In the genomic region with DNA sequence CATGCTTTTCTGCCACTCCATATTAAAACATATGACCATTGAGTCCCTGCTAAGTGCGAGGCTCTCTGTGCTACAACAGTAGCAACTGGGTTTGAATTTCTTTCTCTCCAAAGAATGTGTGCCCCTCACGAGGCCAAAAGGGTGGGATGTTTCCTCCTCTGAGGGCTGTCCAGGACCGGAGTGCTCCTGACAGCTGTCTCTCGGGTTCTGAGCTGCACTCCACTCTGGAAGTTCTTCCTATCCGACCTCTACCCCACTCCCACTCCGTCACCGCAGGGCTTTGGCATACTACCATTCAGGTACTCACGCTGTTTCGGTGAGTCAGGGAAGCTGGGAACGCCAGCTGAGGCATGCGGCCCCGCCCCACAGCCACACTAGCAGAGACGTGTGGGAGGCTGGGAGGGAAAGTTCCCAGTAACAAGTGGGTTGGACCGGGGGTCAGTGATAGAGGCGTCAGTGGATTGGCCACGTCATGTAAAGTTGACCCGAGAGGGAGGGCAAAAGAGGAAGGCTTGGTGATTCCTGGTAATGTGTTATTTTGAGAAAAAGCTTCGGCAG, we compare ENCODE assay signal across 8 cellular contexts. TPM values are rescaled to one million over a fixed set of nuclear protein-coding genes. Genes with fewer than 3 reads are reported as not detected.
DNase-seq lines count a peak whose midpoint lies in the region; ATAC-seq and TF ChIP-seq lines count a peak whose summit lies in the region.

No MANE protein-coding gene starts in this region.

- intact Hi-C loops in heart right ventricle (cut with DNase I) = loop anchor here in 4 of 10 donors (2.0 to 5.0 kb wide), 4 partner anchors 32 to 48 kb away; partner anchors contain the start of genes KRTCAP2 (in 1 of the 4) and TRIM46 (in 1 of the 4)

- peak overlapping the region; percentile 54 for H3K4ac ChIP-seq in trophoblast cell (ENCODE audit: low read depth, low read length)

- peak overlapping the region; percentile 97 for H4K12ac ChIP-seq in trophoblast cell (ENCODE audit: low read depth, low read length)

- H3K9ac ChIP-seq in DND-41 (ENCODE audit: low read depth, low read length) (peak overlapping the region; percentile 83), trophoblast cell (ENCODE audit: low read length) (peak overlapping the region; percentile 75)

- H2AK5ac ChIP-seq in trophoblast cell (ENCODE audit: low read length) = peak overlapping the region; percentile 95

- H3K4me3 ChIP-seq in DND-41 (ENCODE audit: low read depth in 1 of 2, low read length in 2 of 2) = peak overlapping the region; percentile 81 to 90
- H3K4me3 ChIP-seq in SJCRH30 = peak overlapping the region; percentile 62
- H3K4me3 ChIP-seq in heart right ventricle = peak overlapping the region; percentile 29 to 76 (median 66)
- H3K4me3 ChIP-seq in trophoblast cell (ENCODE audit: low read depth, low read length) = no peak overlapping the region

- H3K4me1 ChIP-seq in DND-41 (ENCODE audit: insufficient read depth, low read length) (peaks cover 48% of the 10 kb centered on the region), SJCRH30 (peaks cover 2% of the 10 kb centered on the region; the same call in 1 of the 2 replicates), heart right ventricle (peaks cover 14 to 91% (median 79%) of the 10 kb centered on the region in 9 donors), trophoblast cell (ENCODE audit: control insufficient read depth in 1 of 2, insufficient read depth in 2 of 2, low read length in 2 of 2) (peaks cover 30 to 35% of the 10 kb centered on the region in 2 experiments)

- H3K27ac ChIP-seq in DND-41 (ENCODE audit: low read length) (peak overlapping the region; percentile 93), SJCRH30 (peak overlapping the region; percentile 59), adipose tissue (ENCODE audit: low read depth, low read length) (peak overlapping the region; percentile 90), heart right ventricle (peak overlapping the region; percentile 82 to 100 (median 98)), trophoblast cell (ENCODE audit: low read depth, low read length) (peak overlapping the region; percentile 97)

- no peaks in the 10 kb centered on the region for H3K9me3 Mint-ChIP-seq in IgD-negative memory B cell

- H3K27me3 ChIP-seq in DND-41 (ENCODE audit: insufficient read depth, low read length, poor library complexity) (no peaks in the 10 kb centered on the region), SJCRH30 (no peaks in the 10 kb centered on the region), heart right ventricle (peaks cover 0 to 3% (median 0%) of the 10 kb centered on the region in 7 donors), trophoblast cell (ENCODE audit: insufficient read depth, low read length) (no peaks in the 10 kb centered on the region)

- H2BK5ac ChIP-seq in trophoblast cell (ENCODE audit: low read depth, low read length, poor library complexity) = peak overlapping the region; percentile 95

- H3K27ac Mint-ChIP-seq in IgD-negative memory B cell = peak overlapping the region; percentile 97 to 99 (median 97)

- H3K79me2 ChIP-seq in DND-41 (ENCODE audit: insufficient read depth, low read length) (peaks cover 32% of the 10 kb centered on the region), trophoblast cell (ENCODE audit: control insufficient read depth, insufficient read depth, low read length, poor library complexity) (peaks cover 20% of the 10 kb centered on the region)

- H3K4me2 ChIP-seq in DND-41 (ENCODE audit: insufficient read depth, low read length) = peak overlapping the region; percentile 98
- peak overlapping the region; percentile 92 for H3K4me2 ChIP-seq in trophoblast cell (ENCODE audit: low read length)

- H3K4me3 Mint-ChIP-seq in IgD-negative memory B cell = peak overlapping the region; percentile 95 to 99 (median 96)

- H3K4me1 Mint-ChIP-seq in IgD-negative memory B cell = peaks cover 22 to 25% (median 24%) of the 10 kb centered on the region in 3 donors

- no peak overlapping the region for H3K23ac ChIP-seq in trophoblast cell (ENCODE audit: low read length)

- H3K9me3 ChIP-seq in DND-41 (ENCODE audit: insufficient read depth, low read length, severe bottlenecking) = no peaks in the 10 kb centered on the region
- no peaks in the 10 kb centered on the region for H3K9me3 ChIP-seq in SJCRH30 (replicated peaks)
- no peaks in the 10 kb centered on the region for H3K9me3 ChIP-seq in heart right ventricle
- H3K9me3 ChIP-seq in trophoblast cell (ENCODE audit: insufficient read depth, low read depth, low read length) = peaks cover 2% of the 10 kb centered on the region

- no peak for TF ChIP-seq CTCF in DND-41 (IDR thresholded peaks at IDR 0.05; ENCODE audit: borderline replicate concordance, extremely low read depth, low read length, poor library complexity, severe bottlenecking)
- TF ChIP-seq CTCF in heart right ventricle (IDR thresholded peaks at IDR 0.05) = no peak

- H3K36me3 Mint-ChIP-seq in IgD-negative memory B cell = no peaks in the 10 kb centered on the region

- 6 to 9% (median 9%) methylated on average over 18 of the region's 18 CpGs for WGBS in adipose tissue, 3 donors
- 4 to 6% methylated on average over 18 of the region's 18 CpGs for WGBS in heart right ventricle, 2 donors
- WGBS in trophoblast cell (ENCODE audit: extremely low coverage, insufficient coverage, insufficient read length) = no CpG with 5 or more reads among the region's 18 CpGs

- H2BK120ac ChIP-seq in trophoblast cell (ENCODE audit: insufficient read depth, low read length, poor library complexity) = peak overlapping the region; percentile 94

- DNase-seq in DND-41 (no peak), SJCRH30 (peak; percentile 70 to 76), heart right ventricle (peak; percentile 74 to 92), trophoblast cell (peak; percentile 100), GM19238 (ENCODE audit: insufficient read length, low spot score) (no peak)

- peak overlapping the region; percentile 97 for H4K8ac ChIP-seq in trophoblast cell (ENCODE audit: low read depth, low read length)

- peaks cover 4% of the 10 kb centered on the region for H3K27me3 Mint-ChIP-seq in IgD-negative memory B cell

- peak overlapping the region; percentile 96 for H2AFZ ChIP-seq in DND-41 (ENCODE audit: low read depth, low read length)
- H2AFZ ChIP-seq in trophoblast cell (ENCODE audit: insufficient read depth, low read length, poor library complexity) = peak overlapping the region; percentile 52

- H2BK12ac ChIP-seq in trophoblast cell (ENCODE audit: low read length) = no peak overlapping the region

- H3K14ac ChIP-seq in trophoblast cell (ENCODE audit: low read length) = peak overlapping the region; percentile 96

- H4K20me1 ChIP-seq in DND-41 (ENCODE audit: insufficient read depth, low read length) = peaks cover 10% of the 10 kb centered on the region; the same call in 1 of the 2 replicates

- ATAC-seq in DND-41 (ENCODE audit: insufficient read depth, low read depth) (no peak), heart right ventricle (peak; percentile 73 to 90 (median 83)), HG02571 (IDR thresholded peaks at IDR 0.05; ENCODE audit: unreplicated experiment) (no peak)

- H4K91ac ChIP-seq in trophoblast cell (ENCODE audit: low read depth, low read length) = peak overlapping the region; percentile 98

- H3K36me3 ChIP-seq in DND-41 (ENCODE audit: insufficient read depth, low read length) (peaks cover 15% of the 10 kb centered on the region), SJCRH30 (no peaks in the 10 kb centered on the region), heart right ventricle (peaks cover 0 to 64% (median 29%) of the 10 kb centered on the region in 9 donors), trophoblast cell (ENCODE audit: control insufficient read depth in 1 of 2, insufficient read depth in 2 of 2, low read length in 2 of 2) (peaks cover 37 to 43% of the 10 kb centered on the region in 2 experiments)

- H3K79me1 ChIP-seq in trophoblast cell (ENCODE audit: low read length) = peaks cover 27% of the 10 kb centered on the region

- peak overlapping the region; percentile 99 for H3K18ac ChIP-seq in trophoblast cell (ENCODE audit: low read length)

RNA-seq across cellular contexts. Expression of gene SLC50A1, which starts 0.7 kb away (rescaled TPM):
- polyA plus RNA-seq in IgD-negative memory B cell = 72.9 TPM
- 12.9 and 14.8 TPM in 2 replicates for total RNA-seq in SJCRH30 (2014; rRNA removed; shearing (Covaris generic))
- polyA plus RNA-seq in adipose tissue = 10 to 100 TPM; 33.4 to 39.4 (median 36.7) TPM
- total RNA-seq in heart right ventricle = 10 to 100 TPM in 2 of 10 donors, 1 to 10 TPM in 8; 5.5 to 16.8 (median 7.9) TPM
- polyA plus RNA-seq in heart right ventricle = 10 to 100 TPM; 23.2 to 33.7 TPM
- 39.1 and 39.3 TPM in 2 replicates for polyA plus RNA-seq in trophoblast cell (2013)

RNA-seq across cellular contexts. Expression of gene DPM3, which starts 5.4 kb away (rescaled TPM):
- polyA plus RNA-seq in IgD-negative memory B cell (83.9 TPM), adipose tissue (100 to 1,000 TPM; 177 to 203 (median 201) TPM), heart right ventricle (100 to 1,000 TPM; 144 to 304 TPM)
- total RNA-seq in SJCRH30 (2014; rRNA removed; shearing (Covaris generic)) = 16.1 and 16.8 TPM in 2 replicates
- total RNA-seq in heart right ventricle = 10 to 100 TPM; 48.2 to 70.9 (median 53.4) TPM
- 143 and 148 TPM in 2 replicates for polyA plus RNA-seq in trophoblast cell (2013)

RNA-seq across cellular contexts. Expression of gene EFNA1, which starts 7.3 kb away (rescaled TPM):
- not detected for polyA plus RNA-seq in IgD-negative memory B cell
- 1.8 and 2.2 TPM in 2 replicates for total RNA-seq in SJCRH30 (2014; rRNA removed; shearing (Covaris generic))
- 10 to 100 TPM; 30.3 to 56.9 (median 32.9) TPM for polyA plus RNA-seq in adipose tissue
- 10 to 100 TPM; 28.9 to 50.0 (median 35.6) TPM for total RNA-seq in heart right ventricle
- 100 to 1,000 TPM in 1 of 2 donors, 10 to 100 TPM in 1; 44.2 to 104 TPM for polyA plus RNA-seq in heart right ventricle
- polyA plus RNA-seq in trophoblast cell (2013) = 81.6 and 84.2 TPM in 2 replicates

RNA-seq across cellular contexts. Expression of gene KRTCAP2, which starts 38.2 kb away (rescaled TPM):
- polyA plus RNA-seq in IgD-negative memory B cell = 420 TPM
- total RNA-seq in SJCRH30 (2014; rRNA removed; shearing (Covaris generic)) = 84.2 and 90.9 TPM in 2 replicates
- polyA plus RNA-seq in adipose tissue = 100 to 1,000 TPM; 176 to 267 (median 201) TPM
- total RNA-seq in heart right ventricle = 100 to 1,000 TPM in 9 of 10 donors, 10 to 100 TPM in 1; 96.1 to 173 (median 114) TPM
- 100 to 1,000 TPM; 302 to 355 TPM for polyA plus RNA-seq in heart right ventricle
- 237 TPM in 2 replicates for polyA plus RNA-seq in trophoblast cell (2013)

RNA-seq across cellular contexts. Expression of gene TRIM46, which starts 38.7 kb away (rescaled TPM):
- polyA plus RNA-seq in IgD-negative memory B cell (0.14 TPM), adipose tissue (under 1 TPM; 0.16 to 0.45 (median 0.33) TPM), heart right ventricle (under 1 TPM; 0.04 to 0.07 TPM)
- 0.79 and 1.0 TPM in 2 replicates for total RNA-seq in SJCRH30 (2014; rRNA removed; shearing (Covaris generic))
- under 1 TPM in 2 of 10 donors, not detected in 8; 0.10 to 0.35 TPM for total RNA-seq in heart right ventricle
- 0.81 and 0.85 TPM in 2 replicates for polyA plus RNA-seq in trophoblast cell (2013)

Comparison
In these comparisons a context has a peak if more than half of its experiments do, and no peak if none do; other contexts are left out.
1. ATAC-seq: peak in heart right ventricle (8 of 8); none in DND-41 (single experiment) and HG02571 (single experiment).
2. DNase-seq: peak in SJCRH30 (2 of 2), heart right ventricle (2 of 2) and trophoblast cell (2 of 2); none in DND-41 (single experiment) and GM19238 (single experiment).
3. RNA of gene EFNA1, which starts 7.3 kb away (polyA plus RNA-seq): 44.2 to 104 TPM in heart right ventricle and 30.3 to 56.9 TPM in adipose tissue; not detected in IgD-negative memory B cell (single experiment); every median in the first group is over 10 times any median in the second.
4. Peak in every context shown above with its lines, with median percentiles within 50 percentile points of each other: H3K27ac ChIP-seq.